ENCODE assay signal across 8 cellular contexts in genomic region chr2:44362207-44363015, GRCh38.
DNase-seq lines count a peak whose midpoint lies in the region; ATAC-seq and TF ChIP-seq lines count a peak whose summit lies in the region.

No MANE protein-coding gene starts in this region.

- peaks cover 14% of the 10 kb centered on the region for H3K4me1 ChIP-seq in muscle layer of colon (ENCODE audit: insufficient read depth, low read length)

- no peak for TF ChIP-seq POLR2A in erythroblast (IDR thresholded peaks at IDR 0.05; ENCODE audit: low read length)

- peak overlapping the region; percentile 95 for H3K27ac ChIP-seq in muscle layer of colon (ENCODE audit: low read depth, low read length)

- no peaks in the 10 kb centered on the region for H3K36me3 ChIP-seq in muscle layer of colon (ENCODE audit: insufficient read depth, low read length)

- no peaks in the 10 kb centered on the region for H3K27me3 ChIP-seq in muscle layer of colon (ENCODE audit: control insufficient read depth in 1 of 2, insufficient read depth in 2 of 2, low read length in 2 of 2)

- DNase-seq in NCI-H1092 treated with DMSO at 0.1 percent for 48 hours (lab: John Stamatoyannopoulos, UW) (peak; percentile 50), NCI-H1092 (lab: John Stamatoyannopoulos, UW) (no peak), NCI-H345 (lab: John Stamatoyannopoulos, UW) (peak; percentile 31), activated T-cell treated with anti-CD3 and anti-CD28 coated beads for 24 hours (ENCODE audit: low read depth) (peak; percentile 20), erythroblast (lab: John Stamatoyannopoulos, UW) (peak; percentile 52 to 71), stromal cell of bone marrow (ENCODE audit: low read depth) (peak; percentile 25)

- no peaks in the 10 kb centered on the region for H3K9me3 ChIP-seq in muscle layer of colon (ENCODE audit: low read length)

- peak overlapping the region; percentile 92 for H3K9ac ChIP-seq in muscle layer of colon (ENCODE audit: low read length)

- ATAC-seq in HG02759 (IDR thresholded peaks at IDR 0.05; ENCODE audit: unreplicated experiment) = peak; percentile 27

- peak overlapping the region; percentile 81 to 83 for H3K4me3 ChIP-seq in muscle layer of colon (ENCODE audit: low read depth in 1 of 2, low read length in 2 of 2)
